ENCODE assay signal across 1 cellular context in genomic region chr12:58081488-58081887, GRCh38.
TF ChIP-seq lines count a peak whose summit lies in the region.

No MANE protein-coding gene starts in this region.

TF ChIP-seq in GM23338, 12 proteins besides CTCF, POLR2A, EP300 and RAD21 (continued from another document):
- TF ChIP-seq ETS1 (IDR thresholded peaks at IDR 0.05) (no peak), EZH2phosphoT487 (IDR thresholded peaks at IDR 0.05; ENCODE audit: unreplicated experiment) (no peak), JUNB (IDR thresholded peaks at IDR 0.05; ENCODE audit: unreplicated experiment) (no peak)
